In genomic region chr4:70914631-70915030, GRCh38 we compare ENCODE assay signal across 20 cellular contexts. TPM values are rescaled to one million over a fixed set of nuclear protein-coding genes. Genes with fewer than 3 reads are reported as not detected.
A peak's percentile ranks its signal among the peaks of the same experiment; 100 is the strongest.
DNase-seq lines count a peak whose midpoint lies in the region; ATAC-seq, FAIRE-seq and TF ChIP-seq lines count a peak whose summit lies in the region.
"Had no signal": no experiment of that assay in that cellular context is flagged by ENCODE, and none has a peak within 500 bp of the region (broad histone marks: within the 10 kb centered on the region; RNA-seq: fewer than 3 reads in every experiment).

No MANE protein-coding gene starts in this region.

- H3K4me2 ChIP-seq in GM12878 (ENCODE audit: control insufficient read depth, insufficient read depth): 0 out of 2 replicates have a peak overlapping the region, but pooled peaks have one; percentile 1

- RAD21 ChIA-PET in GM12878 (lab: Charles Lee; ENCODE audit: unreplicated experiment): interaction anchor here (0.8 to 2.1 kb wide), 2 partner anchors 82 to 159 kb away, joined by 4 read pairs; no protein-coding TSS in a partner anchor

- H3K36me3 Mint-ChIP-seq in HFFc6 (ENCODE audit: low read depth): peaks cover 14% of the 10 kb centered on the region

- intact Hi-C loops in GM12878 (cut with micrococcal nuclease; ENCODE audit: unreplicated experiment): no loop called here
- intact Hi-C loops in lower lobe of right lung (cut with DNase I): no loop called here

- H3K9me3 ChIP-seq in GM12878 (replicated peaks; ENCODE audit: control insufficient read depth, insufficient read depth, low read length) (no peaks in the 10 kb centered on the region; the same call in 1 of the 3 replicates), lower lobe of right lung (no peaks in the 10 kb centered on the region)

- H3K4me3 ChIP-seq in ACC112 (ENCODE audit: low read depth, low read length): peak overlapping the region; percentile 63
- no peak overlapping the region for H3K4me3 ChIP-seq in GM12878
- peak overlapping the region; percentile 28 for H3K4me3 ChIP-seq in lower lobe of right lung

- POLR2A ChIA-PET in GM12878 (lab: Charles Lee): interaction anchor here (1.3 kb wide), 1 partner anchor 13 kb away, joined by 3 read pairs; no protein-coding TSS in a partner anchor

- SMC1A ChIA-PET in GM12878 (lab: Charles Lee; ENCODE audit: uncharacterized antibody, unreplicated experiment): interaction anchor here (1.1 kb wide), 1 partner anchor 9 kb away, joined by 3 read pairs; no protein-coding TSS in a partner anchor

- TF ChIP-seq POLR2A in GM12878 (IDR thresholded peaks at IDR 0.05; ENCODE audit: low read depth, low read length): no peak

- H3K36me3 ChIP-seq in ACC112 (ENCODE audit: insufficient read depth, low read length) (peaks cover 15% of the 10 kb centered on the region; the same call in 1 of the 2 replicates), GM12878 (ENCODE audit: control insufficient read depth in 2 of 2, insufficient read depth in 2 of 2, low read length in 1 of 2) (0 out of 4 replicates have a peak, but pooled peaks cover 0 to 2% of the 10 kb centered on the region in 2 experiments), lower lobe of right lung (no peaks in the 10 kb centered on the region)

- ATAC-seq in GM12878 (peak; percentile 33; the same call in 1 of the 3 replicates), lower lobe of right lung (peak; percentile 82 to 88)
- ATAC-seq: T-cell had no signal

- peak overlapping the region; percentile 60; the same call in 1 of the 2 replicates for H3K4me3 Mint-ChIP-seq in HFFc6
- H3K4me3 Mint-ChIP-seq: CD14-positive monocyte, memory B cell, nephron progenitor cell, T-cell had no signal

- CTCF ChIA-PET in GM12878 (lab: Yijun Ruan, JAX): interaction anchor here (0.6 kb wide), 1 partner anchor 152 kb away, joined by 4 read pairs; no protein-coding TSS in a partner anchor

- H4K20me1 ChIP-seq in GM12878 (ENCODE audit: control insufficient read depth, insufficient read depth): no peaks in the 10 kb centered on the region

- peak overlapping the region; percentile 69; the same call in 1 of the 2 replicates for H3K27ac Mint-ChIP-seq in HFFc6
- H3K27ac Mint-ChIP-seq: IgD-negative memory B cell, memory B cell, T-cell had no signal

- no TSS peak for BruUV-seq in GM12878 (replicated peaks; lab: Mats Ljungman, UMichigan)

- in situ Hi-C loops in GM12878 (cut with MboI) (no loop called here), G401 (cut with HindIII; ENCODE audit: low sequenced_read_pairs) (no loop called here)

- H3K79me2 ChIP-seq in ACC112 (ENCODE audit: control insufficient read depth, insufficient read depth, low read length, unreplicated experiment) (peaks cover 65% of the 10 kb centered on the region), GM12878 (ENCODE audit: control insufficient read depth, insufficient read depth, low read length) (peaks cover 2% of the 10 kb centered on the region; the same call in 1 of the 2 replicates)

- H3K27me3 Mint-ChIP-seq in HFFc6 (ENCODE audit: insufficient read depth): no peaks in the 10 kb centered on the region; the same call in 1 of the 2 replicates
- H3K27me3 Mint-ChIP-seq: IgD-negative memory B cell, memory B cell, T-cell had no signal

- TF ChIP-seq RAD21 in GM12878 (IDR thresholded peaks at IDR 0.05; ENCODE audit: insufficient read depth, low read depth, low read length): no peak

- H3K27ac ChIP-seq in ACC112 (ENCODE audit: low read depth, low read length): peak overlapping the region; percentile 59
- no peak overlapping the region for H3K27ac ChIP-seq in GM12878 (ENCODE audit: control insufficient read depth, insufficient read depth)
- H3K27ac ChIP-seq in lower lobe of right lung: peak overlapping the region; percentile 32
- H3K27ac ChIP-seq: HL-60 had no signal

- DNase-seq in HFFc6: no peak
- DNase-seq in GM12878 (ENCODE audit: low read depth, low spot score): no peak
- DNase-seq in lower lobe of right lung: peak; percentile 51
- no peak for DNase-seq in cortex of kidney (lab: John Stamatoyannopoulos, UW)
- no peak for DNase-seq in GDM1 (lab: John Stamatoyannopoulos, UW)
- DNase-seq in G401 (ENCODE audit: low spot score): no peak
- DNase-seq in activated T-cell treated with anti-CD3 and anti-CD28 coated beads, Interleukin-2, amount 50 U/mL, for 48 hours: no peak
- DNase-seq: activated CD4-positive, alpha-beta T cell treated with anti-CD3 and anti-CD28 coated beads, Interleukin-2, amount 50 U/mL, for 4 hours; DMS153; effector memory CD4-positive, alpha-beta T cell; hippocampal formation; MV-4-11; nephron progenitor cell; T-cell had no signal

- 97% methylated on average over 2 of the region's 2 CpGs for WGBS in GM12878 (ENCODE audit: insufficient coverage, insufficient replicate concordance, low lambda C conversion rate, missing lambda C conversion rate)

- TF ChIP-seq CTCF in HFFc6 (IDR thresholded peaks at IDR 0.05) (no peak), GM12878 (IDR thresholded peaks at IDR 0.05 in 2 of 3, conservative IDR thresholded peaks at IDR 0.05 in 1 of 3; ENCODE audit: control insufficient read depth in 2 of 3, extremely low read depth in 1 of 3, insufficient read depth in 1 of 3, low read depth in 3 of 3, low read length in 3 of 3) (no peak), lower lobe of right lung (IDR thresholded peaks at IDR 0.05) (no peak)

- H2AFZ ChIP-seq in ACC112 (ENCODE audit: low read length, unreplicated experiment) (no peak overlapping the region), GM12878 (ENCODE audit: control insufficient read depth, low read depth, low read length) (no peak overlapping the region)

- peaks cover 27% of the 10 kb centered on the region for H3K4me1 Mint-ChIP-seq in HFFc6 (ENCODE audit: low read depth)
- H3K4me1 Mint-ChIP-seq: nephron progenitor cell had no signal

- no peak overlapping the region for H3K9ac ChIP-seq in GM12878 (ENCODE audit: control insufficient read depth, insufficient read depth, low read length)

- no peak for FAIRE-seq in GM12878 (lab: Jason Lieb, UNC)
- FAIRE-seq: islet of Langerhans had no signal

- TF ChIP-seq EP300 in GM12878 (IDR thresholded peaks at IDR 0.05; ENCODE audit: borderline replicate concordance in 1 of 2, control insufficient read depth in 1 of 2, low read depth in 2 of 2, low read length in 2 of 2): no peak

- H3K27me3 ChIP-seq in ACC112 (ENCODE audit: insufficient read depth, low read length): no peaks in the 10 kb centered on the region
- H3K27me3 ChIP-seq in GM12878 (replicated peaks in 1 of 2; ENCODE audit: control insufficient read depth in 2 of 2, insufficient read depth in 2 of 2, low read length in 1 of 2): no peaks in the 10 kb centered on the region
- H3K27me3 ChIP-seq in lower lobe of right lung (ENCODE audit: low read depth): no peaks in the 10 kb centered on the region

- H3K9me3 Mint-ChIP-seq in HFFc6: no peaks in the 10 kb centered on the region
- H3K9me3 Mint-ChIP-seq: IgD-negative memory B cell, memory B cell, T-cell had no signal

- H3K4me1 ChIP-seq in ACC112 (ENCODE audit: control insufficient read depth, insufficient read depth, low read length, unreplicated experiment) (peaks cover 16% of the 10 kb centered on the region), GM12878 (ENCODE audit: control insufficient read depth, insufficient read depth, low read length) (peaks cover 4% of the 10 kb centered on the region; the same call in 1 of the 2 replicates), lower lobe of right lung (peaks cover 15% of the 10 kb centered on the region)

TF ChIP-seq in GM12878, 131 proteins besides CTCF, POLR2A, EP300 and RAD21:
- TF ChIP-seq HCFC1 (IDR thresholded peaks at IDR 0.05; ENCODE audit: low read length): no peak
- no peak for TF ChIP-seq ESRRA (IDR thresholded peaks at IDR 0.05; ENCODE audit: low read length)

RNA-seq across cellular contexts. Expression of gene MOB1B, which starts 12.5 kb away (rescaled TPM):
- 10 to 100 TPM; 26.9 to 37.0 (median 33.8) TPM for total RNA-seq in HFFc6 (2021; fragmentation: NEBNext Ultra II Directional; extraction: Animal tissue kit (Norgen Biotek cat#: 25700))
- 13.9 and 14.8 TPM in 2 replicates for total RNA-seq in GM12878 (2013; cell fraction: nucleolus; rRNA removed)
- 4.7 and 6.1 TPM in 2 replicates for total RNA-seq in GM12878 (2014; rRNA removed)
- 7.6 and 8.2 TPM in 2 replicates for total RNA-seq in GM12878 (2014; rRNA removed; fragmentation: Illumina TruSeq; extraction: Trizol)
- total RNA-seq in GM12878 (2021): 10.8 and 11.4 TPM in 2 replicates
- 3.2 TPM for polyA plus RNA-seq in GM12878 (2011; ENCODE audit: low read depth)
- polyA plus RNA-seq in GM12878 (2011; rRNA removed): 7.2 and 12.6 TPM in 2 replicates
- 3.1 and 3.9 TPM in 2 replicates for polyA plus RNA-seq in GM12878 (2011; cell fraction: cytosol; rRNA removed)
- 3.5 and 4.3 TPM in 2 replicates for polyA plus RNA-seq in GM12878 (2011; cell fraction: nucleus; rRNA removed)
- 5.8 and 5.9 TPM in 2 replicates for polyA plus RNA-seq in GM12878 (2012)
- 9.7 and 11.6 TPM in 2 replicates for polyA plus RNA-seq in GM12878 (2014; fragmentation: Illumina TruSeq; extraction: Trizol)
- 1 to 10 TPM; 1.9 TPM for polyA plus RNA-seq in GM12878 (2014; fragmentation: Nextera tagmentation; extraction: Ambion mirVana)
- 4.9 and 5.9 TPM in 2 replicates for polyA plus RNA-seq in GM12878 (2014; rRNA removed)
- 1 to 10 TPM; 5.4 to 6.2 TPM for polyA plus RNA-seq in GM12878 (2016; fragmentation: Nextera tagmentation; extraction: Ambion mirVana)
- polyA minus RNA-seq in GM12878 (2011; rRNA and poly(A)+ RNA removed): 8.9 and 18.9 TPM in 2 replicates
- 9.3 and 9.8 TPM in 2 replicates for polyA minus RNA-seq in GM12878 (2011; cell fraction: cytosol; rRNA and poly(A)+ RNA removed)
- polyA minus RNA-seq in GM12878 (2011; cell fraction: nucleus; rRNA and poly(A)+ RNA removed): 4.7 and 8.0 TPM in 2 replicates
- 34.6 TPM for total RNA-seq in lower lobe of right lung
- total RNA-seq in G401 (2014; rRNA removed; shearing (Covaris generic)): 11.0 and 13.5 TPM in 2 replicates
